ENCODE assay signal across 9 cellular contexts in the genomic region with DNA sequence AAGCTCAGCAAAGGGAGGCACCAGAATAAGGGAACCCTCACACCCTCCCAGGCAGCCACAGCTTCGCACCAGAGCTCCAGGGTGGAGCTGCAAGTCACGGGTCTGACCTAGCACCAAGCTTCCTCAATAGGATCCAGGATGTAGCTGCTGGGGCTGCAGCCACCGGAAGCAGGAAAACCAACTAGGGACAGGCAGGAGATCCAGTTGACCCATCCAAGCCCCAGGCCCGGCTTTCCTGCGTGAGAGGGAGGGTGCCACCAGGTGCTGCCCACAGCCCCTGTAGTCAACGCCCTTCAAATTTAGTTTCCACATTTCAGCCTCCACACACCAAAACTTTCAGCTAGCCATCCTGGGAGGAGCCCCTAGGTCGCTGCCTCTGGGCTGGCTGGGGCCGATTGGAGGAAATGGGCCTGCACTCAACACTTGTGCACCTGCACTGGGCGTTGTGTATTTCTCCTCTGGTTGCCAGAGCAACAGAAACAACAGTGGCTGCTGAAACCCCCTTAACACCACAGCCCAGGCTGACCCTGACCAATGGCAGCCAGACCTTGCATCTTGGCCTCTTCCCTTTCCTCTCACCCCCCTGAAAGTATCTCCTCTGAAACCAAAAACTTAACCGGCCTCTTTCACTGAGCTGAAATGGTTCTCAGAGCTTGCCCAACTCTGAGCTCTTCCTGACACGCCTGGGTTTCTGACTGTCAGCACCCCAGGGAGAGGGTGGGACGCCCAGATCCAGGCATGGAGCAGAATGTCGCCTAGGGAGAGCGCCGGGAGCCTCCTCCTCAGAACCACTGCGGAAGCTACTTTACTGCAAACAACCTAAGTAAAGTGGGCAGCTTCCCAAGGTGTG.
DNase-seq lines count a peak whose midpoint lies in the region; ATAC-seq and TF ChIP-seq lines count a peak whose summit lies in the region.
"Had no signal": no experiment of that assay in that cellular context is flagged by ENCODE, and none has a peak within 500 bp of the region (broad histone marks: within the 10 kb centered on the region; RNA-seq: fewer than 3 reads in every experiment).

No MANE protein-coding gene starts in this region.

- H3K36me3 ChIP-seq in OCI-LY1 (ENCODE audit: insufficient read depth, low read length), result no peaks in the 10 kb centered on the region
- H3K36me3 ChIP-seq in psoas muscle (ENCODE audit: insufficient read depth in 1 of 2, low read depth in 1 of 2), result no peaks in the 10 kb centered on the region

- H3F3A ChIP-seq in OCI-LY1 (ENCODE audit: insufficient read depth, low read length), result no peaks in the 10 kb centered on the region

- H3K27me3 ChIP-seq in OCI-LY1 (ENCODE audit: insufficient read depth, low read length) (no peaks in the 10 kb centered on the region), psoas muscle (ENCODE audit: insufficient read depth in 3 of 3, low read length in 2 of 3) (no peaks in the 10 kb centered on the region)

- H3K4me3 ChIP-seq in OCI-LY1 (ENCODE audit: low read depth, low read length, poor library complexity, severe bottlenecking) (peak overlapping the region; percentile 46), psoas muscle (no peak overlapping the region)
- H3K4me3 ChIP-seq: SK-N-MC had no signal

- H3K4me2 ChIP-seq in OCI-LY1 (ENCODE audit: low read length), result peak overlapping the region; percentile 69

- no peaks in the 10 kb centered on the region for H3K9me3 ChIP-seq in OCI-LY1 (ENCODE audit: low read length)
- H3K9me3 ChIP-seq in psoas muscle, result peaks cover 4% of the 10 kb centered on the region

- H3K79me2 ChIP-seq in OCI-LY1 (ENCODE audit: insufficient read depth, low read length), result no peaks in the 10 kb centered on the region

- no peak overlapping the region for H2AFZ ChIP-seq in OCI-LY1 (ENCODE audit: low read length)

- H3K9me2 ChIP-seq in OCI-LY1 (ENCODE audit: low read depth, low read length), result no peaks in the 10 kb centered on the region

- H4K20me1 ChIP-seq in OCI-LY1 (ENCODE audit: insufficient read depth, low read length), result no peaks in the 10 kb centered on the region

- intact Hi-C loops in psoas muscle (cut with DNase I), result no loop called here

- 37 to 44% (median 41%) methylated on average over 16 of the region's 16 CpGs for WGBS in psoas muscle, 3 donors

- peaks cover 55% of the 10 kb centered on the region for H3K4me1 ChIP-seq in OCI-LY1 (ENCODE audit: insufficient read depth, low read length, severe bottlenecking)
- H3K4me1 ChIP-seq in psoas muscle, result no peaks in the 10 kb centered on the region

- H3K27ac ChIP-seq in OCI-LY1 (ENCODE audit: low read depth, low read length, poor library complexity, severe bottlenecking), result peak overlapping the region; percentile 94
- H3K27ac ChIP-seq in psoas muscle, result peak overlapping the region; percentile 10
- H3K27ac ChIP-seq: SK-N-MC had no signal

- peak; percentile 82 for DNase-seq in central memory CD4-positive, alpha-beta T cell
- DNase-seq in psoas muscle, result peak; percentile 72 to 87
- DNase-seq in NCI-H1105 treated with DMSO at 0.1 percent for 48 hours (lab: John Stamatoyannopoulos, UW), result no peak
- DNase-seq in 8988T, result no peak
- DNase-seq in DMS 273 (lab: John Stamatoyannopoulos, UW; ENCODE audit: unreplicated experiment), result no peak

- TF ChIP-seq CTCF in OCI-LY1 (IDR thresholded peaks at IDR 0.05; ENCODE audit: low read length), result no peak
- TF ChIP-seq CTCF in psoas muscle (IDR thresholded peaks at IDR 0.05), result no peak

- H3K9ac ChIP-seq in OCI-LY1 (ENCODE audit: low read length), result peak overlapping the region; percentile 68

- ATAC-seq in GM18909 (IDR thresholded peaks at IDR 0.05; ENCODE audit: poor library complexity, unreplicated experiment) (peak; percentile 99), HG02759 (IDR thresholded peaks at IDR 0.05; ENCODE audit: unreplicated experiment) (peak; percentile 100), psoas muscle (peak; percentile 11 to 78 (median 56))

Comparison
In these comparisons a context has a peak if more than half of its experiments do, and no peak if none do; other contexts are left out.
1. DNase-seq: peak in central memory CD4-positive, alpha-beta T cell (single experiment) and psoas muscle (2 of 2); none in NCI-H1105 treated with DMSO at 0.1 percent for 48 hours (single experiment), 8988T (single experiment) and DMS 273 (single experiment).
2. Peak in every context shown above with its lines, with median percentiles within 50 percentile points of each other: ATAC-seq.